ENCODE assay signal across 9 cellular contexts in genomic region chr4:140742838-140743193, GRCh38. TPM values are rescaled to one million over a fixed set of nuclear protein-coding genes. Genes with fewer than 3 reads are reported as not detected.
DNase-seq lines count a peak whose midpoint lies in the region; ATAC-seq and TF ChIP-seq lines count a peak whose summit lies in the region.
"Had no signal": no experiment of that assay in that cellular context is flagged by ENCODE, and none has a peak within 500 bp of the region (broad histone marks: within the 10 kb centered on the region; RNA-seq: fewer than 3 reads in every experiment).

No MANE protein-coding gene starts in this region.

- H3K4ac ChIP-seq in trophoblast cell (ENCODE audit: low read depth, low read length) = peak overlapping the region; percentile 89

- DNase-seq in trophoblast cell (no peak), UCSD-AML1 (lab: John Stamatoyannopoulos, UW; ENCODE audit: unreplicated experiment) (no peak), NCI-H1417 (lab: John Stamatoyannopoulos, UW) (no peak), NCI-H2029 treated with DMSO at 0.1 percent for 48 hours (lab: John Stamatoyannopoulos, UW) (no peak)
- no peak for DNase-seq in activated CD4-positive, alpha-beta T cell treated with anti-CD3 and anti-CD28 coated beads, Interleukin-2, amount 10 ng/mL, durations not matched to agents 7 days and 5 days
- DNase-seq: activated naive CD4-positive, alpha-beta T cell treated with Interleukin-2 at 50 U/mL for 16 hours had no signal

- no peak overlapping the region for H3K4me3 Mint-ChIP-seq in activated CD4-positive, alpha-beta T cell treated with anti-CD3 and anti-CD28 coated beads, Interleukin-2, amount 10 ng/mL, durations not matched to agents 7 days and 5 days

- peak overlapping the region; percentile 27 for H3K4me2 ChIP-seq in trophoblast cell (ENCODE audit: low read length)

- peak overlapping the region; percentile 98 for H2BK120ac ChIP-seq in trophoblast cell (ENCODE audit: insufficient read depth, low read length, poor library complexity)

- peak overlapping the region; percentile 98 for H2BK12ac ChIP-seq in trophoblast cell (ENCODE audit: low read length)

- peak overlapping the region; percentile 97 for H2AK5ac ChIP-seq in trophoblast cell (ENCODE audit: low read length)

- CTCF ChIA-PET in activated CD4-positive, alpha-beta T cell treated with anti-CD3 and anti-CD28 coated beads, Interleukin-2, amount 10 ng/mL, durations not matched to agents 7 days and 5 days (lab: Charles Lee) = no interaction called here

- peak overlapping the region; percentile 97 for H2BK5ac ChIP-seq in trophoblast cell (ENCODE audit: low read depth, low read length, poor library complexity)

- H3K9me3 Mint-ChIP-seq in activated CD4-positive, alpha-beta T cell treated with anti-CD3 and anti-CD28 coated beads, Interleukin-2, amount 10 ng/mL, durations not matched to agents 7 days and 5 days = no peaks in the 10 kb centered on the region

- H3K4me1 Mint-ChIP-seq in activated CD4-positive, alpha-beta T cell treated with anti-CD3 and anti-CD28 coated beads, Interleukin-2, amount 10 ng/mL, durations not matched to agents 7 days and 5 days = no peaks in the 10 kb centered on the region

- peaks cover 10% of the 10 kb centered on the region for H3K79me2 ChIP-seq in trophoblast cell (ENCODE audit: control insufficient read depth, insufficient read depth, low read length, poor library complexity)

- H3K27me3 Mint-ChIP-seq in activated CD4-positive, alpha-beta T cell treated with anti-CD3 and anti-CD28 coated beads, Interleukin-2, amount 10 ng/mL, durations not matched to agents 7 days and 5 days = peaks cover 18% of the 10 kb centered on the region

- WGBS in trophoblast cell (ENCODE audit: extremely low coverage, insufficient coverage, insufficient read length) = no CpG with 5 or more reads among the region's 1 CpG

- no peak overlapping the region for H3K9ac ChIP-seq in trophoblast cell (ENCODE audit: low read length)

- H3K79me1 ChIP-seq in trophoblast cell (ENCODE audit: low read length) = peaks cover 27% of the 10 kb centered on the region

- H4K8ac ChIP-seq in trophoblast cell (ENCODE audit: low read depth, low read length) = peak overlapping the region; percentile 35

- H3K27me3 ChIP-seq in trophoblast cell (ENCODE audit: insufficient read depth, low read length) = no peaks in the 10 kb centered on the region

- POLR2A ChIA-PET in activated CD4-positive, alpha-beta T cell treated with anti-CD3 and anti-CD28 coated beads, Interleukin-2, amount 10 ng/mL, durations not matched to agents 7 days and 5 days (lab: Charles Lee) = no interaction called here

- no peak overlapping the region for H3K27ac Mint-ChIP-seq in activated CD4-positive, alpha-beta T cell treated with anti-CD3 and anti-CD28 coated beads, Interleukin-2, amount 10 ng/mL, durations not matched to agents 7 days and 5 days

- no peaks in the 10 kb centered on the region for H3K36me3 Mint-ChIP-seq in activated CD4-positive, alpha-beta T cell treated with anti-CD3 and anti-CD28 coated beads, Interleukin-2, amount 10 ng/mL, durations not matched to agents 7 days and 5 days (ENCODE audit: low read depth)

- peaks cover 12 to 28% of the 10 kb centered on the region in 2 experiments for H3K4me1 ChIP-seq in trophoblast cell (ENCODE audit: control insufficient read depth in 1 of 2, insufficient read depth in 2 of 2, low read length in 2 of 2)

- H4K91ac ChIP-seq in trophoblast cell (ENCODE audit: low read depth, low read length) = peak overlapping the region; percentile 79

- peak overlapping the region; percentile 99 for H3K27ac ChIP-seq in trophoblast cell (ENCODE audit: low read depth, low read length)

- no peak overlapping the region for H3K4me3 ChIP-seq in trophoblast cell (ENCODE audit: low read depth, low read length)

- no peaks in the 10 kb centered on the region for H3K36me3 ChIP-seq in trophoblast cell (ENCODE audit: control insufficient read depth in 1 of 2, insufficient read depth in 2 of 2, low read length in 2 of 2)

- no peak overlapping the region for H2AFZ ChIP-seq in trophoblast cell (ENCODE audit: insufficient read depth, low read length, poor library complexity)

- ATAC-seq in GM19438 (IDR thresholded peaks at IDR 0.05; ENCODE audit: low read depth, unreplicated experiment) (peak; percentile 32), HG02943 (IDR thresholded peaks at IDR 0.05; ENCODE audit: low read depth, unreplicated experiment) (peak; percentile 37), SK-N-SH treated with all-trans-retinoic acid at 6 μM for 48 hours (peak; percentile 12; the same call in 2 of the 3 replicates)

- H3K9me3 ChIP-seq in trophoblast cell (ENCODE audit: insufficient read depth, low read depth, low read length) = no peaks in the 10 kb centered on the region

- peak overlapping the region; percentile 82 for H3K14ac ChIP-seq in trophoblast cell (ENCODE audit: low read length)

- peak overlapping the region; percentile 54 for H4K12ac ChIP-seq in trophoblast cell (ENCODE audit: low read depth, low read length)

- H3K18ac ChIP-seq in trophoblast cell (ENCODE audit: low read length) = no peak overlapping the region

- H3K23ac ChIP-seq in trophoblast cell (ENCODE audit: low read length) = no peak overlapping the region

TF ChIP-seq in SK-N-SH treated with all-trans-retinoic acid at 6 μM for 48 hours, 23 proteins besides CTCF, POLR2A, EP300 and RAD21:
- TF ChIP-seq CSDC2 (CRISPR knock-in tag; IDR thresholded peaks at IDR 0.05) (no peak), ISL1 (CRISPR knock-in tag; IDR thresholded peaks at IDR 0.05) (no peak), CSRNP3 (CRISPR knock-in tag; IDR thresholded peaks at IDR 0.05) (no peak), ZNF8 (CRISPR knock-in tag; IDR thresholded peaks at IDR 0.05) (no peak), ZNF70 (CRISPR knock-in tag; IDR thresholded peaks at IDR 0.05) (no peak), GLIS3 (CRISPR knock-in tag; IDR thresholded peaks at IDR 0.05) (no peak), TOX (CRISPR knock-in tag; IDR thresholded peaks at IDR 0.05; ENCODE audit: borderline replicate concordance) (no peak), ZFP30 (CRISPR knock-in tag; IDR thresholded peaks at IDR 0.05) (no peak), TSHZ2 (CRISPR knock-in tag; IDR thresholded peaks at IDR 0.05) (no peak), POU6F1 (CRISPR knock-in tag; IDR thresholded peaks at IDR 0.05; ENCODE audit: borderline replicate concordance, low read depth) (no peak)
TF ChIP-seq in SK-N-SH treated with all-trans-retinoic acid at 6 μM for 48 hours: peak in this region for 0.

RNA-seq across cellular contexts. Expression of gene TBC1D9, which starts 13.4 kb away (rescaled TPM):
- 21.6 and 23.5 TPM in 2 replicates for polyA plus RNA-seq in trophoblast cell (2013)
- total RNA-seq in activated CD4-positive, alpha-beta T cell treated with anti-CD3 and anti-CD28 coated beads, Interleukin-2, amount 10 ng/mL, durations not matched to agents 7 days and 5 days = under 1 TPM in 1 of 2 experiments, not detected in 1; 0.04 TPM
